In genomic region chr11:68030318-68031135, GRCh38 we compare ENCODE assay signal across 1 cellular context.
TF ChIP-seq lines count a peak whose summit lies in the region.

Gene NDUFS8 (plus strand): TSS chr11:68030681. CDS start chr11:68032152, 1,471 bp downstream.

TF ChIP-seq in K562, 482 proteins besides CTCF, POLR2A, EP300 and RAD21 (continued from another document and continues in another):
- TF ChIP-seq ZBTB11 (CRISPR knock-in tag; IDR thresholded peaks at IDR 0.05) (peak in 1 of 3 experiments; percentile 54; a peak in 1 of 6 replicates), SPI1 (IDR thresholded peaks at IDR 0.05; ENCODE audit: borderline replicate concordance, low read depth, low read length) (peak; percentile 75; the same call in 1 of the 2 replicates), ZBTB43 (CRISPR knock-in tag; IDR thresholded peaks at IDR 0.05) (no peak), NFRKB (IDR thresholded peaks at IDR 0.05; ENCODE audit: low read depth) (no peak), POLR3A (IDR thresholded peaks at IDR 0.05; ENCODE audit: borderline replicate concordance, extremely low read depth, insufficient read depth, insufficient read length) (no peak), POLR2AphosphoS2 (IDR thresholded peaks at IDR 0.05; ENCODE audit: low read length) (no peak), RFX5 (IDR thresholded peaks at IDR 0.05; ENCODE audit: low read depth, low read length) (no peak), NFIX (CRISPR knock-in tag; IDR thresholded peaks at IDR 0.05; ENCODE audit: low read depth) (no peak), RREB1 (CRISPR knock-in tag; IDR thresholded peaks at IDR 0.05) (no peak), TRIM25 (IDR thresholded peaks at IDR 0.05; ENCODE audit: borderline replicate concordance) (no peak), ZKSCAN8 (CRISPR knock-in tag; IDR thresholded peaks at IDR 0.05) (no peak), BRF2 (IDR thresholded peaks at IDR 0.05; ENCODE audit: borderline replicate concordance, insufficient read depth, insufficient read length) (no peak), NR2C1 (IDR thresholded peaks at IDR 0.05) (no peak), NR2C1 (tag; IDR thresholded peaks at IDR 0.05) (peak; percentile 44; the same call in 1 of the 2 replicates), HDAC1 (IDR thresholded peaks at IDR 0.05) (peak in 1 of 2 experiments; percentile 44; a peak in 1 of 4 replicates), MAX (CRISPR knock-in tag; IDR thresholded peaks at IDR 0.05) (peak; percentile 26; the same call in 1 of the 2 replicates), ZNF589 (CRISPR knock-in tag; IDR thresholded peaks at IDR 0.05; ENCODE audit: low read depth) (no peak), PCBP1 (IDR thresholded peaks at IDR 0.05; ENCODE audit: low read depth, low read length, poor library complexity, severe bottlenecking) (no peak), ZNF780A (CRISPR knock-in tag; IDR thresholded peaks at IDR 0.05) (no peak), CREB5 (CRISPR knock-in tag; IDR thresholded peaks at IDR 0.05) (no peak), ZNF512 (tag; IDR thresholded peaks at IDR 0.05) (no peak), PRMT5 (CRISPR knock-in tag; IDR thresholded peaks at IDR 0.05) (0 out of 2 replicates have a peak, but pooled peaks have one; percentile 12), XRCC4 (IDR thresholded peaks at IDR 0.05; ENCODE audit: extremely low read depth, insufficient read depth, insufficient read length) (no peak), MBD2 (IDR thresholded peaks at IDR 0.05; ENCODE audit: borderline replicate concordance, low read depth) (peak; percentile 96), ZSCAN29 (IDR thresholded peaks at IDR 0.05) (no peak), NFE2L1 (tag; IDR thresholded peaks at IDR 0.05; ENCODE audit: borderline replicate concordance, low read depth) (no peak), ZNF551 (CRISPR knock-in tag; IDR thresholded peaks at IDR 0.05) (no peak), ZNF134 (CRISPR knock-in tag; conservative IDR thresholded peaks at IDR 0.05) (no peak), SUPT5H (IDR thresholded peaks at IDR 0.05) (peak; percentile 89), USF1 (CRISPR knock-in tag; IDR thresholded peaks at IDR 0.05) (no peak), PML (IDR thresholded peaks at IDR 0.05; ENCODE audit: low read length) (peak; percentile 16; the same call in 1 of the 2 replicates), ZNF707 (CRISPR knock-in tag; conservative IDR thresholded peaks at IDR 0.05) (no peak), PHF8 (IDR thresholded peaks at IDR 0.05; ENCODE audit: borderline replicate concordance, low read length) (peak; percentile 99), ARNT (IDR thresholded peaks at IDR 0.05) (no peak), ILK (tag; IDR thresholded peaks at IDR 0.05; ENCODE audit: borderline replicate concordance, low read depth) (no peak), TARDBP (IDR thresholded peaks at IDR 0.05) (no peak; the same call in 1 of the 2 replicates), ETV5 (CRISPR knock-in tag; IDR thresholded peaks at IDR 0.05; ENCODE audit: low read depth) (peak; percentile 37; the same call in 1 of the 2 replicates), NCOA2 (IDR thresholded peaks at IDR 0.05; ENCODE audit: partially characterized antibody in 2 of 2) (no peak), TAF9B (IDR thresholded peaks at IDR 0.05; ENCODE audit: partially characterized antibody) (no peak), PRPF4 (IDR thresholded peaks at IDR 0.05; ENCODE audit: insufficient read depth, low read depth, low read length, poor library complexity, severe bottlenecking) (no peak), ZNF655 (CRISPR knock-in tag; IDR thresholded peaks at IDR 0.05) (no peak), ARID2 (IDR thresholded peaks at IDR 0.05) (no peak), HNRNPUL1 (IDR thresholded peaks at IDR 0.05; ENCODE audit: low read length) (no peak), SNAPC5 (CRISPR knock-in tag; IDR thresholded peaks at IDR 0.05) (no peak)
